In genomic region chr12:45991289-45992249, GRCh38 we compare ENCODE assay signal across 8 cellular contexts. TPM values are rescaled to one million over a fixed set of nuclear protein-coding genes. Genes with fewer than 3 reads are reported as not detected.
DNase-seq lines count a peak whose midpoint lies in the region; ATAC-seq and TF ChIP-seq lines count a peak whose summit lies in the region.

No MANE protein-coding gene starts in this region.

- H3K4me3 ChIP-seq in AG09309 (ENCODE audit: control insufficient read depth, low read depth, low read length) (peak overlapping the region; percentile 76), ectodermal cell (ENCODE audit: insufficient read depth, low read depth, low read length) (peak overlapping the region; percentile 49)

- H3K27me3 Mint-ChIP-seq in activated CD4-positive, alpha-beta memory T cell treated with anti-CD3 and anti-CD28 coated beads, Interleukin-2, amount 10 ng/mL, durations not matched to agents 7 days and 5 days: no peaks in the 10 kb centered on the region
- H3K27me3 Mint-ChIP-seq in memory B cell: no peaks in the 10 kb centered on the region

- H3K9me3 Mint-ChIP-seq in activated CD4-positive, alpha-beta memory T cell treated with anti-CD3 and anti-CD28 coated beads, Interleukin-2, amount 10 ng/mL, durations not matched to agents 7 days and 5 days: no peaks in the 10 kb centered on the region
- no peaks in the 10 kb centered on the region for H3K9me3 Mint-ChIP-seq in memory B cell

- CTCF ChIA-PET in activated CD4-positive, alpha-beta memory T cell treated with anti-CD3 and anti-CD28 coated beads, Interleukin-2, amount 10 ng/mL, durations not matched to agents 7 days and 5 days (lab: Charles Lee): interaction anchor here (0.6 to 2.5 kb wide), 16 partner anchors 11 to 776 kb away, joined by 3 to 12 read pairs (median 4); partner anchors contain the start of genes ANO6, ARID2 and SLC38A1

- H3K9me3 ChIP-seq in ectodermal cell (ENCODE audit: control insufficient read depth, low read length): no peaks in the 10 kb centered on the region

- WGBS in ectodermal cell, 2 experiments: 30% methylated on average over 71 of the region's 71 CpGs

- no peaks in the 10 kb centered on the region for H3K36me3 ChIP-seq in ectodermal cell (ENCODE audit: control insufficient read depth, insufficient read depth, low read length)

- peaks cover 4% of the 10 kb centered on the region for H3K27me3 ChIP-seq in ectodermal cell (ENCODE audit: control insufficient read depth, insufficient read depth, low read length, poor library complexity, severe bottlenecking)

- peaks cover 4% of the 10 kb centered on the region for H3K4me1 ChIP-seq in ectodermal cell (ENCODE audit: control insufficient read depth, insufficient read depth, low read length)

- H3K27ac ChIP-seq in ectodermal cell (ENCODE audit: insufficient read depth, low read depth, low read length, poor library complexity, severe bottlenecking): peak overlapping the region; percentile 76

- POLR2A ChIA-PET in activated CD4-positive, alpha-beta memory T cell treated with anti-CD3 and anti-CD28 coated beads, Interleukin-2, amount 10 ng/mL, durations not matched to agents 7 days and 5 days (lab: Charles Lee): interaction anchor here (0.9 to 5.4 kb wide), 21 partner anchors 9 to 1225 kb away, joined by 3 to 140 read pairs (median 6); partner anchors contain the start of genes ARID2 and SLC38A1

- H3K4me3 Mint-ChIP-seq in activated CD4-positive, alpha-beta memory T cell treated with anti-CD3 and anti-CD28 coated beads, Interleukin-2, amount 10 ng/mL, durations not matched to agents 7 days and 5 days: peak overlapping the region; percentile 95
- H3K4me3 Mint-ChIP-seq in memory B cell: peak overlapping the region; percentile 91

- H3K27ac Mint-ChIP-seq in activated CD4-positive, alpha-beta memory T cell treated with anti-CD3 and anti-CD28 coated beads, Interleukin-2, amount 10 ng/mL, durations not matched to agents 7 days and 5 days: peak overlapping the region; percentile 97
- H3K27ac Mint-ChIP-seq in memory B cell: peak overlapping the region; percentile 98

- peaks cover 28% of the 10 kb centered on the region for H3K36me3 Mint-ChIP-seq in activated CD4-positive, alpha-beta memory T cell treated with anti-CD3 and anti-CD28 coated beads, Interleukin-2, amount 10 ng/mL, durations not matched to agents 7 days and 5 days (ENCODE audit: low read depth)
- H3K36me3 Mint-ChIP-seq in memory B cell: peaks cover 6% of the 10 kb centered on the region

- peaks cover 37% of the 10 kb centered on the region for H3K4me1 Mint-ChIP-seq in activated CD4-positive, alpha-beta memory T cell treated with anti-CD3 and anti-CD28 coated beads, Interleukin-2, amount 10 ng/mL, durations not matched to agents 7 days and 5 days
- peaks cover 22% of the 10 kb centered on the region for H3K4me1 Mint-ChIP-seq in memory B cell

- TF ChIP-seq CTCF in AG09309 (IDR thresholded peaks at IDR 0.05; ENCODE audit: control insufficient read depth, insufficient read depth, low read depth, low read length, missing control alignments): no peak

- DNase-seq in AG09309 (ENCODE audit: low read depth) (no peak), NCI-H748 treated with DMSO at 0.1 percent for 48 hours (lab: John Stamatoyannopoulos, UW) (peak; percentile 66), memory B cell (ENCODE audit: low spot score in 2 of 2) (peak; percentile 35 to 52)
- peak; percentile 76 for DNase-seq in activated CD4-positive, alpha-beta memory T cell treated with anti-CD3 and anti-CD28 coated beads, Interleukin-2, amount 10 ng/mL, durations not matched to agents 7 days and 5 days
- peak; percentile 39 for DNase-seq in stimulated activated CD8-positive, alpha-beta memory T cell treated with anti-CD3 and anti-CD28 coated beads, Interleukin-12 subunit alpha, Interleukin-12 subunit beta, amount 100 ng/mL, for 24 hours (ENCODE audit: extremely low read depth)

- peak; percentile 29 for ATAC-seq in GM18907 (IDR thresholded peaks at IDR 0.05; ENCODE audit: unreplicated experiment)
- ATAC-seq in HG03442 (IDR thresholded peaks at IDR 0.05; ENCODE audit: unreplicated experiment): peak; percentile 25
- peak; percentile 6 for ATAC-seq in memory B cell (ENCODE audit: low read depth)

RNA-seq across cellular contexts. Expression of gene SCAF11, which starts 1.2 kb away (rescaled TPM):
- total RNA-seq in activated CD4-positive, alpha-beta memory T cell treated with anti-CD3 and anti-CD28 coated beads, Interleukin-2, amount 10 ng/mL, durations not matched to agents 7 days and 5 days: 100 to 1,000 TPM; 129 to 136 TPM
- 79.0 TPM for polyA plus RNA-seq in ectodermal cell (2013, experiment 1 of 4)
- polyA plus RNA-seq in ectodermal cell (2013, experiment 2 of 4): 85.4 TPM
- polyA plus RNA-seq in ectodermal cell (2013, experiment 3 of 4): 65.7 TPM
- 80.7 TPM for polyA plus RNA-seq in ectodermal cell (2013, experiment 4 of 4)
